8 cellular contexts compared by ENCODE assay signal in genomic region chr16:4184038-4184702, GRCh38. TPM values are rescaled to one million over a fixed set of nuclear protein-coding genes. Genes with fewer than 3 reads are reported as not detected.
DNase-seq lines count a peak whose midpoint lies in the region; ATAC-seq and TF ChIP-seq lines count a peak whose summit lies in the region.

No MANE protein-coding gene starts in this region.

- H3K36me3 Mint-ChIP-seq in dendritic cell treated with granulocyte-macrophage colony-stimulating factor and Interleukin-4, amounts not matched to agents 40 ng/mL and 50 ng/mL, for 4 days (ENCODE audit: low read depth), result no peaks in the 10 kb centered on the region
- no peaks in the 10 kb centered on the region for H3K36me3 Mint-ChIP-seq in naive B cell

- H3K36me3 ChIP-seq in BJ (ENCODE audit: control insufficient read depth, insufficient read depth, low read length), result no peaks in the 10 kb centered on the region

- H3K27me3 ChIP-seq in BJ (ENCODE audit: control insufficient read depth, insufficient read depth, low read length), result no peaks in the 10 kb centered on the region

- H3K27ac Mint-ChIP-seq in dendritic cell treated with granulocyte-macrophage colony-stimulating factor and Interleukin-4, amounts not matched to agents 40 ng/mL and 50 ng/mL, for 4 days, result peak overlapping the region; percentile 94
- peak overlapping the region in 2 of 6 donors; percentile 36 to 74 for H3K27ac Mint-ChIP-seq in naive B cell

- CTCF ChIA-PET in BJ (lab: Yijun Ruan, JAX), result interaction anchor here (0.6 to 1.0 kb wide), 4 partner anchors 16 to 217 kb away, joined by 3 to 6 read pairs (median 4); no protein-coding TSS in a partner anchor

- peaks cover 40% of the 10 kb centered on the region for H3K4me1 Mint-ChIP-seq in dendritic cell treated with granulocyte-macrophage colony-stimulating factor and Interleukin-4, amounts not matched to agents 40 ng/mL and 50 ng/mL, for 4 days (ENCODE audit: low read depth)
- H3K4me1 Mint-ChIP-seq in naive B cell, result peaks cover 5 to 17% (median 8%) of the 10 kb centered on the region in 3 donors

- peak overlapping the region; percentile 69 for H3K4me3 ChIP-seq in BJ (ENCODE audit: low read depth, low read length)
- peak overlapping the region; percentile 57 for H3K4me3 ChIP-seq in Jurkat, Clone E6-1 (ENCODE audit: low read length)

- H3K27me3 Mint-ChIP-seq in dendritic cell treated with granulocyte-macrophage colony-stimulating factor and Interleukin-4, amounts not matched to agents 40 ng/mL and 50 ng/mL, for 4 days, result peaks cover 59% of the 10 kb centered on the region
- H3K27me3 Mint-ChIP-seq in naive B cell, result peaks cover 0 to 8% (median 5%) of the 10 kb centered on the region in 3 donors

- POLR2A ChIA-PET in BJ (lab: Charles Lee), result interaction anchor here (0.6 kb wide), 3 partner anchors 77 to 130 kb away, joined by 4 read pairs; no protein-coding TSS in a partner anchor

- H3K4me3 Mint-ChIP-seq in dendritic cell treated with granulocyte-macrophage colony-stimulating factor and Interleukin-4, amounts not matched to agents 40 ng/mL and 50 ng/mL, for 4 days, result peak overlapping the region; percentile 85
- peak overlapping the region; percentile 72 to 91 (median 84) for H3K4me3 Mint-ChIP-seq in naive B cell

- TF ChIP-seq CTCF in BJ (IDR thresholded peaks at IDR 0.05; ENCODE audit: insufficient read depth, low read depth, low read length), result no peak

- intact Hi-C loops in dendritic cell treated with granulocyte-macrophage colony-stimulating factor and Interleukin-4, amounts not matched to agents 40 ng/mL and 50 ng/mL, for 4 days (cut with micrococcal nuclease), result no loop called here

- no peaks in the 10 kb centered on the region for H3K9me3 Mint-ChIP-seq in dendritic cell treated with granulocyte-macrophage colony-stimulating factor and Interleukin-4, amounts not matched to agents 40 ng/mL and 50 ng/mL, for 4 days
- H3K9me3 Mint-ChIP-seq in naive B cell, result no peaks in the 10 kb centered on the region

- ATAC-seq in naive B cell (ENCODE audit: low read depth in 2 of 2), result no peak
- ATAC-seq in GM18511 (IDR thresholded peaks at IDR 0.05; ENCODE audit: unreplicated experiment), result no peak

- DNase-seq in BJ (ENCODE audit: low read depth) (no peak), naive B cell (no peak), kidney glomerular epithelial cell (lab: John Stamatoyannopoulos, UW) (no peak), SW480 (ENCODE audit: low spot score) (no peak), NCI-H1092 (lab: John Stamatoyannopoulos, UW) (no peak)
- no peak for DNase-seq in Jurkat, Clone E6-1 (ENCODE audit: low read depth, low spot score)

RNA-seq across cellular contexts. Expression of gene SRL, which starts 57.7 kb away (rescaled TPM):
- polyA plus RNA-seq in BJ (2011; rRNA removed), result not detected in 2 replicates
- not detected in 2 replicates for polyA minus RNA-seq in BJ (2011; rRNA and poly(A)+ RNA removed)
- polyA plus RNA-seq in Jurkat, Clone E6-1 (2012; ENCODE audit: insufficient read depth, insufficient read length), result not detected
- polyA plus RNA-seq in naive B cell (ENCODE audit: low read depth in 6 of 6), result not detected
